ENCODE assay signal across 29 cellular contexts in the genomic region with DNA sequence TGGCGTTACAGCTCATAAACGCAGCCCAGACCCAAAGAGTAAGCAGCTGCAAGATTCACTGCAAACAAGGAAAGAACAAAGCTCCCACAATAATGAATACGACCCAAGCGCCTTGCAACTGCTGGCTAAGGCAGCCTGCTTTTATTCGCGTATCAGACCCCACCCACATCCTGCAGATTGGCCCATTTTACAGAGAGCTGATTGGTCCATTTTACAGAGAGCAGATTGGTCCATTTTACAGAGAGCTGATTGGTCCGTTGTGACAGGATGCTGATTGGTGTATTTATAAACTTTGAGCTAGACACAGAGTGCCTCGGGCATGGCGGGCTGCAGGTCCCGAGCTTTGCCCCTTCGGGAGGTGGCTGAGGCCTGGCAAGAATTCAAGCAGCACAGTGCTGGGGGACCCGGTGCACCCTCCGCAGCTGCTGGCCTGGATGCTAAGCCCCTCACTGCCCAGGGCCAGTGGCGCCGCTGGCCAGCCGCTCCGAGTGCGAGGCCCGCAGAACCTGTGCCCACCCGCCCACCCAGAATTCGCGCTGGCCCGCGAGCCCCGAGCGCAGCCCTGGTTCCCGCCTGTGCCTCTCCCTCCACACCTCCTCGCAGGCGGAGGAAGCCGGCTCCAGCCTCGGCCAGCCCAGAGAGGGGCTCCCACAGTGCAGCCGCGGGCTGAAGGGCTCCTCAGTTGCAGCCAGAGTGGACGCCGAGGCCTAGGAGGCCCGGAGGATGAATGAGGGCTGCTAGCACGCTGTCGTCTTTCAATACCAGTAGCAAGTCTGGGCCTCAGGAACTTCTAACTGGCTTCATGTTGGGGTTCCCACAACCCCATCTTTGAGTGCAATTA. TPM values are rescaled to one million over a fixed set of nuclear protein-coding genes. Genes with fewer than 3 reads are reported as not detected.
"Had no signal": no experiment of that assay in that cellular context is flagged by ENCODE, and none has a peak within 500 bp of the region (broad histone marks: within the 10 kb centered on the region; RNA-seq: fewer than 3 reads in every experiment).

No MANE protein-coding gene starts in this region.

- H3K4me3 ChIP-seq: esophagus muscularis mucosa, gastrocnemius medialis, heart left ventricle had no signal

- H3K27me3 ChIP-seq: brain microvascular endothelial cell, esophagus muscularis mucosa, foreskin keratinocyte, gastrocnemius medialis, heart left ventricle had no signal

- ATAC-seq: activated CD4-positive, CD25-positive, alpha-beta regulatory T cell treated with anti-CD3 and anti-CD28 coated beads, Interleukin-2, amount 50 U/mL, for 24 hours; activated CD8-positive, alpha-beta T cell treated with anti-CD3 and anti-CD28 coated beads for 36 hours; activated T-cell treated with anti-CD3 and anti-CD28 coated beads, Interleukin-2, amount 50 U/mL, for 4 hours; activated T-helper 17 cell treated with anti-CD3 and anti-CD28 coated beads, Interleukin-2, amount 50 U/mL, for 72 hours; effector memory CD8-positive, alpha-beta T cell; foreskin keratinocyte; gastrocnemius medialis; heart left ventricle had no signal

- H3K36me3 ChIP-seq: brain microvascular endothelial cell, esophagus muscularis mucosa, gastrocnemius medialis, heart left ventricle, WERI-Rb-1 had no signal

- DNase-seq: activated B cell treated with CpG ODN at 0.5 μM for 24 hours; activated CD4-positive, alpha-beta T cell treated with anti-CD3 and anti-CD28 coated beads for 48 hours; activated CD4-positive, alpha-beta T cell treated with anti-CD3 and anti-CD28 coated beads, Interleukin-2, amount 50 U/mL, for 1 hour; activated CD4-positive, alpha-beta T cell treated with anti-CD3 and anti-CD28 coated beads, Interleukin-2, amount 50 U/mL, for 48 hours; activated CD8-positive, alpha-beta memory T cell treated with anti-CD3 and anti-CD28 coated beads for 24 hours; activated CD8-positive, alpha-beta T cell treated with anti-CD3 and anti-CD28 coated beads for 36 hours; activated effector memory CD4-positive, alpha-beta T cell treated with Interleukin-2 at 50 U/mL for 16 hours; activated gamma-delta T cell treated with Interleukin-2 at 50 U/mL for 16 hours; activated naive CD4-positive, alpha-beta T cell treated with anti-CD3 and anti-CD28 coated beads, Interleukin-2, amount 50 U/mL, for 16 hours; activated naive CD4-positive, alpha-beta T cell treated with Interleukin-2 at 50 U/mL for 16 hours; activated T-cell treated with anti-CD3 and anti-CD28 coated beads, Interleukin-2, amount 50 U/mL, for 4 hours; amniotic stem cell; brain microvascular endothelial cell; caudate nucleus; cortex of kidney; dermis blood vessel endothelial cell; effector CD4-positive, alpha-beta T cell; effector memory CD8-positive, alpha-beta T cell; erythroblast; foreskin keratinocyte; gastrocnemius medialis; glutamatergic neuron; heart left ventricle; T1000; WERI-Rb-1 had no signal

- H3K9me3 ChIP-seq: esophagus muscularis mucosa, gastrocnemius medialis, heart left ventricle had no signal

- H3K27ac ChIP-seq: brain microvascular endothelial cell, esophagus muscularis mucosa, foreskin keratinocyte, gastrocnemius medialis, heart left ventricle, WERI-Rb-1 had no signal

- H3K4me1 ChIP-seq: esophagus muscularis mucosa, foreskin keratinocyte, gastrocnemius medialis, heart left ventricle had no signal

RNA-seq across cellular contexts. Expression of a gene that starts 28.9 kb away (rescaled TPM):
- total RNA-seq: bronchial epithelial cell, dermis blood vessel endothelial cell, gastrocnemius medialis had no signal
